ENCODE assay signal across 1 cellular context in genomic region chr7:972670-973309, GRCh38.
TF ChIP-seq lines count a peak whose summit lies in the region.

No MANE protein-coding gene starts in this region.

TF ChIP-seq in endothelial cell of umbilical vein, 7 proteins besides CTCF, POLR2A, EP300 and RAD21:
- no peak for TF ChIP-seq FOS (IDR thresholded peaks at IDR 0.05; ENCODE audit: borderline replicate concordance, insufficient read depth, low read length)
- TF ChIP-seq MAX (IDR thresholded peaks at IDR 0.05; ENCODE audit: insufficient read depth, insufficient read length): no peak
- no peak for TF ChIP-seq MYC (IDR thresholded peaks at IDR 0.05; ENCODE audit: low read depth, low read length)
- no peak for TF ChIP-seq POLR2AphosphoS5 (IDR thresholded peaks at IDR 0.05; ENCODE audit: insufficient read depth, low read depth, low read length)
- TF ChIP-seq EZH2 (IDR thresholded peaks at IDR 0.05; ENCODE audit: borderline replicate concordance, low read depth, low read length, severe bottlenecking): no peak
- TF ChIP-seq JUN (IDR thresholded peaks at IDR 0.05; ENCODE audit: borderline replicate concordance, insufficient read depth, insufficient read length, low read depth): no peak
- no peak for TF ChIP-seq GATA2 (IDR thresholded peaks at IDR 0.05; ENCODE audit: insufficient read depth, insufficient read length, low read depth, low read length)
